1 cellular context compared by ENCODE assay signal in the genomic region with DNA sequence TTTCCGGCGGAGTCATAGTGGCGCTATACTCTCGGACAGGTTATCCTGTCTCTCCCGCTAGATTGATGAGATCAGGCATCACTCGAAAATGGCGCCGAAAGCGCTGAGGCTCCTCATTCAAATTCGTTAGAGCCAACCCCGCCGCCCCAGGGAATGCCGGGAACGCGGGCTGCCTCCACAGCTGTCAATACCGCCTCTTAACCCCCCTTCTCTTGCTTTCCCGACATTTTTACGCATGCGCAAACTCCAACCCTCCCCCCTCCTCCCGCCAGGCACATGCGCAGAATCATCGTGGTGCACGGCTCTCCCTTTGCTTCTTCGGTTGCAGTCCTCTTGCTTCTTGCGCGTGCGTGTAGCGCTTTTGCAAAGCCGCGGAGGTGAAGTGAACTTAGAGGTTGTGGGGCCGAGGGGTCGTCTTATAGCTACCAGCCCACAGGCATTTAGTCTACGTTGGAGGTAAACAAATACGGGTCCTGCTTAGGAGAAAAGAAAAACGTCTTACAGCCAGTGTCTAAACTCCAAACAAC.
TF ChIP-seq lines count a peak whose summit lies in the region.

No MANE protein-coding gene starts in this region.

TF ChIP-seq in K562, 482 proteins besides CTCF, POLR2A, EP300 and RAD21 (continued from another document and continues in another):
- TF ChIP-seq, protein P1, sequence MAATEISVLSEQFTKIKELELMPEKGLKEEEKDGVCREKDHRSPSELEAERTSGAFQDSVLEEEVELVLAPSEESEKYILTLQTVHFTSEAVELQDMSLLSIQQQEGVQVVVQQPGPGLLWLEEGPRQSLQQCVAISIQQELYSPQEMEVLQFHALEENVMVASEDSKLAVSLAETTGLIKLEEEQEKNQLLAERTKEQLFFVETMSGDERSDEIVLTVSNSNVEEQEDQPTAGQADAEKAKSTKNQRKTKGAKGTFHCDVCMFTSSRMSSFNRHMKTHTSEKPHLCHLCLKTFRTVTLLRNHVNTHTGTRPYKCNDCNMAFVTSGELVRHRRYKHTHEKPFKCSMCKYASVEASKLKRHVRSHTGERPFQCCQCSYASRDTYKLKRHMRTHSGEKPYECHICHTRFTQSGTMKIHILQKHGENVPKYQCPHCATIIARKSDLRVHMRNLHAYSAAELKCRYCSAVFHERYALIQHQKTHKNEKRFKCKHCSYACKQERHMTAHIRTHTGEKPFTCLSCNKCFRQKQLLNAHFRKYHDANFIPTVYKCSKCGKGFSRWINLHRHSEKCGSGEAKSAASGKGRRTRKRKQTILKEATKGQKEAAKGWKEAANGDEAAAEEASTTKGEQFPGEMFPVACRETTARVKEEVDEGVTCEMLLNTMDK (IDR thresholded peaks at IDR 0.05; ENCODE audit: borderline replicate concordance, insufficient read depth, low read depth, low read length, poor library complexity, severe bottlenecking): no peak
- TF ChIP-seq, protein P2, sequence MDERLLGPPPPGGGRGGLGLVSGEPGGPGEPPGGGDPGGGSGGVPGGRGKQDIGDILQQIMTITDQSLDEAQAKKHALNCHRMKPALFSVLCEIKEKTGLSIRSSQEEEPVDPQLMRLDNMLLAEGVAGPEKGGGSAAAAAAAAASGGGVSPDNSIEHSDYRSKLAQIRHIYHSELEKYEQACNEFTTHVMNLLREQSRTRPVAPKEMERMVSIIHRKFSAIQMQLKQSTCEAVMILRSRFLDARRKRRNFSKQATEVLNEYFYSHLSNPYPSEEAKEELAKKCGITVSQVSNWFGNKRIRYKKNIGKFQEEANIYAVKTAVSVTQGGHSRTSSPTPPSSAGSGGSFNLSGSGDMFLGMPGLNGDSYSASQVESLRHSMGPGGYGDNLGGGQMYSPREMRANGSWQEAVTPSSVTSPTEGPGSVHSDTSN (CRISPR knock-in tag; IDR thresholded peaks at IDR 0.05; ENCODE audit: low read depth): no peak
- TF ChIP-seq, protein P2 (tag; conservative IDR thresholded peaks at IDR 0.05; ENCODE audit: low read depth): peak; percentile 82
- no peak for TF ChIP-seq ZC3H11A (IDR thresholded peaks at IDR 0.05; ENCODE audit: low read depth, low read length)
- TF ChIP-seq, protein P3, sequence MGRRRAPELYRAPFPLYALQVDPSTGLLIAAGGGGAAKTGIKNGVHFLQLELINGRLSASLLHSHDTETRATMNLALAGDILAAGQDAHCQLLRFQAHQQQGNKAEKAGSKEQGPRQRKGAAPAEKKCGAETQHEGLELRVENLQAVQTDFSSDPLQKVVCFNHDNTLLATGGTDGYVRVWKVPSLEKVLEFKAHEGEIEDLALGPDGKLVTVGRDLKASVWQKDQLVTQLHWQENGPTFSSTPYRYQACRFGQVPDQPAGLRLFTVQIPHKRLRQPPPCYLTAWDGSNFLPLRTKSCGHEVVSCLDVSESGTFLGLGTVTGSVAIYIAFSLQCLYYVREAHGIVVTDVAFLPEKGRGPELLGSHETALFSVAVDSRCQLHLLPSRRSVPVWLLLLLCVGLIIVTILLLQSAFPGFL (CRISPR knock-in tag; IDR thresholded peaks at IDR 0.05): no peak
- TF ChIP-seq, protein P4, sequence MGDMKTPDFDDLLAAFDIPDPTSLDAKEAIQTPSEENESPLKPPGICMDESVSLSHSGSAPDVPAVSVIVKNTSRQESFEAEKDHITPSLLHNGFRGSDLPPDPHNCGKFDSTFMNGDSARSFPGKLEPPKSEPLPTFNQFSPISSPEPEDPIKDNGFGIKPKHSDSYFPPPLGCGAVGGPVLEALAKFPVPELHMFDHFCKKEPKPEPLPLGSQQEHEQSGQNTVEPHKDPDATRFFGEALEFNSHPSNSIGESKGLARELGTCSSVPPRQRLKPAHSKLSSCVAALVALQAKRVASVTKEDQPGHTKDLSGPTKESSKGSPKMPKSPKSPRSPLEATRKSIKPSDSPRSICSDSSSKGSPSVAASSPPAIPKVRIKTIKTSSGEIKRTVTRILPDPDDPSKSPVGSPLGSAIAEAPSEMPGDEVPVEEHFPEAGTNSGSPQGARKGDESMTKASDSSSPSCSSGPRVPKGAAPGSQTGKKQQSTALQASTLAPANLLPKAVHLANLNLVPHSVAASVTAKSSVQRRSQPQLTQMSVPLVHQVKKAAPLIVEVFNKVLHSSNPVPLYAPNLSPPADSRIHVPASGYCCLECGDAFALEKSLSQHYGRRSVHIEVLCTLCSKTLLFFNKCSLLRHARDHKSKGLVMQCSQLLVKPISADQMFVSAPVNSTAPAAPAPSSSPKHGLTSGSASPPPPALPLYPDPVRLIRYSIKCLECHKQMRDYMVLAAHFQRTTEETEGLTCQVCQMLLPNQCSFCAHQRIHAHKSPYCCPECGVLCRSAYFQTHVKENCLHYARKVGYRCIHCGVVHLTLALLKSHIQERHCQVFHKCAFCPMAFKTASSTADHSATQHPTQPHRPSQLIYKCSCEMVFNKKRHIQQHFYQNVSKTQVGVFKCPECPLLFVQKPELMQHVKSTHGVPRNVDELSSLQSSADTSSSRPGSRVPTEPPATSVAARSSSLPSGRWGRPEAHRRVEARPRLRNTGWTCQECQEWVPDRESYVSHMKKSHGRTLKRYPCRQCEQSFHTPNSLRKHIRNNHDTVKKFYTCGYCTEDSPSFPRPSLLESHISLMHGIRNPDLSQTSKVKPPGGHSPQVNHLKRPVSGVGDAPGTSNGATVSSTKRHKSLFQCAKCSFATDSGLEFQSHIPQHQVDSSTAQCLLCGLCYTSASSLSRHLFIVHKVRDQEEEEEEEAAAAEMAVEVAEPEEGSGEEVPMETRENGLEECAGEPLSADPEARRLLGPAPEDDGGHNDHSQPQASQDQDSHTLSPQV (IDR thresholded peaks at IDR 0.05): no peak
- TF ChIP-seq SP1 (CRISPR knock-in tag; IDR thresholded peaks at IDR 0.05): 0 out of 2 replicates have a peak, but pooled peaks have one; percentile 39
- TF ChIP-seq, protein P5, sequence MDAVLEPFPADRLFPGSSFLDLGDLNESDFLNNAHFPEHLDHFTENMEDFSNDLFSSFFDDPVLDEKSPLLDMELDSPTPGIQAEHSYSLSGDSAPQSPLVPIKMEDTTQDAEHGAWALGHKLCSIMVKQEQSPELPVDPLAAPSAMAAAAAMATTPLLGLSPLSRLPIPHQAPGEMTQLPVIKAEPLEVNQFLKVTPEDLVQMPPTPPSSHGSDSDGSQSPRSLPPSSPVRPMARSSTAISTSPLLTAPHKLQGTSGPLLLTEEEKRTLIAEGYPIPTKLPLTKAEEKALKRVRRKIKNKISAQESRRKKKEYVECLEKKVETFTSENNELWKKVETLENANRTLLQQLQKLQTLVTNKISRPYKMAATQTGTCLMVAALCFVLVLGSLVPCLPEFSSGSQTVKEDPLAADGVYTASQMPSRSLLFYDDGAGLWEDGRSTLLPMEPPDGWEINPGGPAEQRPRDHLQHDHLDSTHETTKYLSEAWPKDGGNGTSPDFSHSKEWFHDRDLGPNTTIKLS (IDR thresholded peaks at IDR 0.05; ENCODE audit: borderline replicate concordance, low read depth): no peak
- no peak for TF ChIP-seq RFX1 (IDR thresholded peaks at IDR 0.05)
- TF ChIP-seq, protein P6, sequence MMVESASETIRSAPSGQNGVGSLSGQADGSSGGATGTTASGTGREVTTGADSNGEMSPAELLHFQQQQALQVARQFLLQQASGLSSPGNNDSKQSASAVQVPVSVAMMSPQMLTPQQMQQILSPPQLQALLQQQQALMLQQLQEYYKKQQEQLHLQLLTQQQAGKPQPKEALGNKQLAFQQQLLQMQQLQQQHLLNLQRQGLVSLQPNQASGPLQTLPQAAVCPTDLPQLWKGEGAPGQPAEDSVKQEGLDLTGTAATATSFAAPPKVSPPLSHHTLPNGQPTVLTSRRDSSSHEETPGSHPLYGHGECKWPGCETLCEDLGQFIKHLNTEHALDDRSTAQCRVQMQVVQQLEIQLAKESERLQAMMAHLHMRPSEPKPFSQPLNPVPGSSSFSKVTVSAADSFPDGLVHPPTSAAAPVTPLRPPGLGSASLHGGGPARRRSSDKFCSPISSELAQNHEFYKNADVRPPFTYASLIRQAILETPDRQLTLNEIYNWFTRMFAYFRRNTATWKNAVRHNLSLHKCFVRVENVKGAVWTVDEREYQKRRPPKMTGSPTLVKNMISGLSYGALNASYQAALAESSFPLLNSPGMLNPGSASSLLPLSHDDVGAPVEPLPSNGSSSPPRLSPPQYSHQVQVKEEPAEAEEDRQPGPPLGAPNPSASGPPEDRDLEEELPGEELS (CRISPR knock-in tag; IDR thresholded peaks at IDR 0.05; ENCODE audit: borderline replicate concordance): no peak
- peak; percentile 50; the same call in 1 of the 2 replicates for TF ChIP-seq PHF8 (IDR thresholded peaks at IDR 0.05; ENCODE audit: borderline replicate concordance, low read length)
- TF ChIP-seq ZNF217 (CRISPR knock-in tag; IDR thresholded peaks at IDR 0.05): no peak
- peak; percentile 71; the same call in 1 of the 2 replicates for TF ChIP-seq GTF2F1 (IDR thresholded peaks at IDR 0.05; ENCODE audit: low read depth, low read length)
- no peak for TF ChIP-seq RBM17 (IDR thresholded peaks at IDR 0.05; ENCODE audit: borderline replicate concordance, low read depth, low read length)
- TF ChIP-seq RNF2 (IDR thresholded peaks at IDR 0.05): peak; percentile 42; the same call in 1 of the 2 replicates
- TF ChIP-seq PHB (CRISPR knock-in tag; IDR thresholded peaks at IDR 0.05): no peak
- TF ChIP-seq MYBL2 (IDR thresholded peaks at IDR 0.05; ENCODE audit: low read depth): peak; percentile 92
- no peak; the same call in 1 of the 2 replicates for TF ChIP-seq MYBL2 (CRISPR knock-in tag; IDR thresholded peaks at IDR 0.05; ENCODE audit: borderline replicate concordance)
- no peak for TF ChIP-seq MTF1 (CRISPR knock-in tag; IDR thresholded peaks at IDR 0.05; ENCODE audit: borderline replicate concordance)
- peak; percentile 40; the same call in 1 of the 2 replicates for TF ChIP-seq JUND (IDR thresholded peaks at IDR 0.05; ENCODE audit: borderline replicate concordance, low read depth, low read length)
- TF ChIP-seq JUND (tag; IDR thresholded peaks at IDR 0.05; ENCODE audit: borderline replicate concordance, low read depth, low read length): no peak
- no peak for TF ChIP-seq YBX1 (IDR thresholded peaks at IDR 0.05)
- no peak for TF ChIP-seq KHSRP (IDR thresholded peaks at IDR 0.05)
- TF ChIP-seq FOXM1 (IDR thresholded peaks at IDR 0.05; ENCODE audit: low read depth): peak; percentile 80
- no peak for TF ChIP-seq FOXM1 (CRISPR knock-in tag; IDR thresholded peaks at IDR 0.05; ENCODE audit: low read depth)
- peak; percentile 55 for TF ChIP-seq TBP (optimal IDR thresholded peaks at IDR 0.05; ENCODE audit: low read depth, low read length)
- 0 out of 4 replicates have a peak, but pooled peaks of 1 of the 2 experiments have one; percentile 4 for TF ChIP-seq RCOR1 (IDR thresholded peaks at IDR 0.05; ENCODE audit: borderline replicate concordance in 1 of 2, low read depth in 2 of 2, low read length in 2 of 2)
- TF ChIP-seq, protein P7, sequence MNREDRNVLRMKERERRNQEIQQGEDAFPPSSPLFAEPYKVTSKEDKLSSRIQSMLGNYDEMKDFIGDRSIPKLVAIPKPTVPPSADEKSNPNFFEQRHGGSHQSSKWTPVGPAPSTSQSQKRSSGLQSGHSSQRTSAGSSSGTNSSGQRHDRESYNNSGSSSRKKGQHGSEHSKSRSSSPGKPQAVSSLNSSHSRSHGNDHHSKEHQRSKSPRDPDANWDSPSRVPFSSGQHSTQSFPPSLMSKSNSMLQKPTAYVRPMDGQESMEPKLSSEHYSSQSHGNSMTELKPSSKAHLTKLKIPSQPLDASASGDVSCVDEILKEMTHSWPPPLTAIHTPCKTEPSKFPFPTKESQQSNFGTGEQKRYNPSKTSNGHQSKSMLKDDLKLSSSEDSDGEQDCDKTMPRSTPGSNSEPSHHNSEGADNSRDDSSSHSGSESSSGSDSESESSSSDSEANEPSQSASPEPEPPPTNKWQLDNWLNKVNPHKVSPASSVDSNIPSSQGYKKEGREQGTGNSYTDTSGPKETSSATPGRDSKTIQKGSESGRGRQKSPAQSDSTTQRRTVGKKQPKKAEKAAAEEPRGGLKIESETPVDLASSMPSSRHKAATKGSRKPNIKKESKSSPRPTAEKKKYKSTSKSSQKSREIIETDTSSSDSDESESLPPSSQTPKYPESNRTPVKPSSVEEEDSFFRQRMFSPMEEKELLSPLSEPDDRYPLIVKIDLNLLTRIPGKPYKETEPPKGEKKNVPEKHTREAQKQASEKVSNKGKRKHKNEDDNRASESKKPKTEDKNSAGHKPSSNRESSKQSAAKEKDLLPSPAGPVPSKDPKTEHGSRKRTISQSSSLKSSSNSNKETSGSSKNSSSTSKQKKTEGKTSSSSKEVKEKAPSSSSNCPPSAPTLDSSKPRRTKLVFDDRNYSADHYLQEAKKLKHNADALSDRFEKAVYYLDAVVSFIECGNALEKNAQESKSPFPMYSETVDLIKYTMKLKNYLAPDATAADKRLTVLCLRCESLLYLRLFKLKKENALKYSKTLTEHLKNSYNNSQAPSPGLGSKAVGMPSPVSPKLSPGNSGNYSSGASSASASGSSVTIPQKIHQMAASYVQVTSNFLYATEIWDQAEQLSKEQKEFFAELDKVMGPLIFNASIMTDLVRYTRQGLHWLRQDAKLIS (CRISPR knock-in tag; IDR thresholded peaks at IDR 0.05): no peak
- peak; percentile 52; the same call in 1 of the 2 replicates for TF ChIP-seq ATF7 (IDR thresholded peaks at IDR 0.05)
- TF ChIP-seq, protein P8, sequence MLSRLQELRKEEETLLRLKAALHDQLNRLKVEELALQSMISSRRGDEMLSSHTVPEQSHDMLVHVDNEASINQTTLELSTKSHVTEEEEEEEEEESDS (CRISPR knock-in tag; IDR thresholded peaks at IDR 0.05): no peak
- TF ChIP-seq RBM34 (IDR thresholded peaks at IDR 0.05; ENCODE audit: borderline replicate concordance, insufficient read depth, low read length): no peak
- peak; percentile 27; the same call in 1 of the 2 replicates for TF ChIP-seq BHLHE40 (IDR thresholded peaks at IDR 0.05; ENCODE audit: low read length)
- TF ChIP-seq XRCC5 (IDR thresholded peaks at IDR 0.05; ENCODE audit: low read depth, low read length): 0 out of 2 replicates have a peak, but pooled peaks have one; percentile 18
- TF ChIP-seq FOXA3 (CRISPR knock-in tag; conservative IDR thresholded peaks at IDR 0.05 in 1 of 2, IDR thresholded peaks at IDR 0.05 in 1 of 2): 0 out of 4 replicates have a peak, but pooled peaks of 1 of the 2 experiments have one; percentile 41
- TF ChIP-seq CBFB (CRISPR knock-in tag; IDR thresholded peaks at IDR 0.05): no peak
- no peak for TF ChIP-seq CXXC5 (CRISPR knock-in tag; IDR thresholded peaks at IDR 0.05)
- no peak for TF ChIP-seq ELF2 (CRISPR knock-in tag; IDR thresholded peaks at IDR 0.05)
- TF ChIP-seq ZNF764 (CRISPR knock-in tag; IDR thresholded peaks at IDR 0.05; ENCODE audit: low read depth): no peak
- TF ChIP-seq ZNF134 (CRISPR knock-in tag; conservative IDR thresholded peaks at IDR 0.05): no peak
- no peak for TF ChIP-seq KLF13 (tag; IDR thresholded peaks at IDR 0.05; ENCODE audit: borderline replicate concordance, low read depth)
- no peak for TF ChIP-seq SMARCA5 (IDR thresholded peaks at IDR 0.05)
- TF ChIP-seq ZEB2 (IDR thresholded peaks at IDR 0.05): no peak
- TF ChIP-seq ZNF212 (CRISPR knock-in tag; IDR thresholded peaks at IDR 0.05): no peak
- peak; percentile 93 for TF ChIP-seq MEIS2 (IDR thresholded peaks at IDR 0.05; ENCODE audit: partially characterized antibody)
- TF ChIP-seq ZNF24 (IDR thresholded peaks at IDR 0.05): no peak
- TF ChIP-seq CHCHD3 (CRISPR knock-in tag; IDR thresholded peaks at IDR 0.05): no peak
- peak; percentile 52; the same call in 1 of the 2 replicates for TF ChIP-seq RBFOX2 (IDR thresholded peaks at IDR 0.05; ENCODE audit: low read depth, low read length)
- peak; percentile 70 for TF ChIP-seq PML (IDR thresholded peaks at IDR 0.05; ENCODE audit: low read length)
